Comparison of ENCODE assay signal across 8 cellular contexts in genomic region chr11:64226507-64227051, GRCh38. TPM values are rescaled to one million over a fixed set of nuclear protein-coding genes. Genes with fewer than 3 reads are reported as not detected.
DNase-seq lines count a peak whose midpoint lies in the region; ATAC-seq and TF ChIP-seq lines count a peak whose summit lies in the region.

No MANE protein-coding gene starts in this region.

- H3K9me3 Mint-ChIP-seq in T-helper 2 cell treated with Interferon-gamma antibody and Interleukin-4, amounts not matched to agents 5 μg/mL and 100 μg/mL, for 36 hours = no peaks in the 10 kb centered on the region
- no peaks in the 10 kb centered on the region for H3K9me3 Mint-ChIP-seq in stimulated activated naive CD8-positive, alpha-beta T cell treated with anti-CD3 and anti-CD28 coated beads, Interleukin-15, Interleukin-2, amounts not matched to agents 100 ng/mL and 50 ng/mL, for 24 hours

- no peaks in the 10 kb centered on the region for H3K27me3 Mint-ChIP-seq in T-helper 2 cell treated with Interferon-gamma antibody and Interleukin-4, amounts not matched to agents 5 μg/mL and 100 μg/mL, for 36 hours (ENCODE audit: low read depth)
- H3K27me3 Mint-ChIP-seq in stimulated activated naive CD8-positive, alpha-beta T cell treated with anti-CD3 and anti-CD28 coated beads, Interleukin-15, Interleukin-2, amounts not matched to agents 100 ng/mL and 50 ng/mL, for 24 hours = no peaks in the 10 kb centered on the region

- no peak for DNase-seq in activated CD4-positive, CD25-positive, alpha-beta regulatory T cell (lab: John Stamatoyannopoulos, UW)
- DNase-seq in LNCaP clone FGC (ENCODE audit: low read depth) (no peak), cardiac fibroblast (ENCODE audit: low read depth in 2 of 2) (no peak), left lobe of liver (ENCODE audit: low spot score) (no peak), cerebellar nuclear complex (lab: John Stamatoyannopoulos, UW) (no peak)
- peak; percentile 69 for DNase-seq in T-helper 2 cell treated with Interferon-gamma antibody and Interleukin-4, amounts not matched to agents 5 μg/mL and 100 μg/mL, for 36 hours (ENCODE audit: low spot score)

- peaks cover 24% of the 10 kb centered on the region for H3K4me1 Mint-ChIP-seq in T-helper 2 cell treated with Interferon-gamma antibody and Interleukin-4, amounts not matched to agents 5 μg/mL and 100 μg/mL, for 36 hours (ENCODE audit: low read depth)
- peaks cover 44% of the 10 kb centered on the region for H3K4me1 Mint-ChIP-seq in stimulated activated naive CD8-positive, alpha-beta T cell treated with anti-CD3 and anti-CD28 coated beads, Interleukin-15, Interleukin-2, amounts not matched to agents 100 ng/mL and 50 ng/mL, for 24 hours (ENCODE audit: low read depth)

- peaks cover 9% of the 10 kb centered on the region for H3K36me3 Mint-ChIP-seq in T-helper 2 cell treated with Interferon-gamma antibody and Interleukin-4, amounts not matched to agents 5 μg/mL and 100 μg/mL, for 36 hours (ENCODE audit: low read depth)
- peaks cover 5% of the 10 kb centered on the region for H3K36me3 Mint-ChIP-seq in stimulated activated naive CD8-positive, alpha-beta T cell treated with anti-CD3 and anti-CD28 coated beads, Interleukin-15, Interleukin-2, amounts not matched to agents 100 ng/mL and 50 ng/mL, for 24 hours (ENCODE audit: low read depth)

- peak overlapping the region; percentile 87 for H3K4me3 ChIP-seq in LNCaP clone FGC (ENCODE audit: low read depth, low read length)
- H3K4me3 ChIP-seq in cardiac fibroblast (replicated peaks in 1 of 2; ENCODE audit: low read depth in 2 of 2, low read length in 2 of 2) = peak overlapping the region; percentile 84 to 89

- ATAC-seq in activated CD4-positive, CD25-positive, alpha-beta regulatory T cell treated with anti-CD3 and anti-CD28 coated beads, Interleukin-2, amount 50 U/mL, for 24 hours = peak; percentile 34 to 41
- ATAC-seq in left lobe of liver = peak; percentile 35

- peak overlapping the region; percentile 89 for H3K4me3 Mint-ChIP-seq in T-helper 2 cell treated with Interferon-gamma antibody and Interleukin-4, amounts not matched to agents 5 μg/mL and 100 μg/mL, for 36 hours
- peak overlapping the region; percentile 87 for H3K4me3 Mint-ChIP-seq in stimulated activated naive CD8-positive, alpha-beta T cell treated with anti-CD3 and anti-CD28 coated beads, Interleukin-15, Interleukin-2, amounts not matched to agents 100 ng/mL and 50 ng/mL, for 24 hours

- TF ChIP-seq CTCF in LNCaP clone FGC (IDR thresholded peaks at IDR 0.05; ENCODE audit: control insufficient read depth, extremely low read depth, insufficient read depth) (no peak), cardiac fibroblast (IDR thresholded peaks at IDR 0.05; ENCODE audit: low read depth, low read length) (no peak)

- H3K27ac Mint-ChIP-seq in T-helper 2 cell treated with Interferon-gamma antibody and Interleukin-4, amounts not matched to agents 5 μg/mL and 100 μg/mL, for 36 hours = peak overlapping the region; percentile 80
- H3K27ac Mint-ChIP-seq in stimulated activated naive CD8-positive, alpha-beta T cell treated with anti-CD3 and anti-CD28 coated beads, Interleukin-15, Interleukin-2, amounts not matched to agents 100 ng/mL and 50 ng/mL, for 24 hours = peak overlapping the region; percentile 77

RNA-seq across cellular contexts. Expression of gene NUDT22, which starts 0.5 kb away (rescaled TPM):
- total RNA-seq in left lobe of liver = 52.5 TPM

RNA-seq across cellular contexts. Expression of gene TRPT1, which starts 0.6 kb away (rescaled TPM):
- total RNA-seq in left lobe of liver = 22.2 TPM

RNA-seq across cellular contexts. Expression of gene DNAJC4, which starts 3.8 kb away (rescaled TPM):
- 28.2 TPM for total RNA-seq in left lobe of liver

RNA-seq across cellular contexts. Expression of gene VEGFB, which starts 7.8 kb away (rescaled TPM):
- 20.8 TPM for total RNA-seq in left lobe of liver

RNA-seq across cellular contexts. Expression of gene FKBP2, which starts 14.3 kb away (rescaled TPM):
- total RNA-seq in left lobe of liver = 82.6 TPM
